Comparison of ENCODE assay signal across 8 cellular contexts in genomic region chr2:19349911-19350677, GRCh38. TPM values are rescaled to one million over a fixed set of nuclear protein-coding genes. Genes with fewer than 3 reads are reported as not detected.
DNase-seq lines count a peak whose midpoint lies in the region; TF ChIP-seq lines count a peak whose summit lies in the region.

No MANE protein-coding gene starts in this region.

- H3K36me3 Mint-ChIP-seq in Calu3 (ENCODE audit: insufficient read depth, unreplicated experiment), result peaks cover 14% of the 10 kb centered on the region

- peaks cover 35% of the 10 kb centered on the region for H3K4me1 ChIP-seq in left ventricle myocardium inferior

- no peaks in the 10 kb centered on the region for H3K4me1 Mint-ChIP-seq in Calu3 (ENCODE audit: low read depth, unreplicated experiment)

- CTCF ChIA-PET in Calu3 (lab: Charles Lee), result interaction anchor here (0.7 to 2.4 kb wide), 6 partner anchors 8 to 829 kb away, joined by 3 to 7 read pairs (median 4); partner anchors contain the start of gene OSR1

- H3K4me3 ChIP-seq in LNCaP clone FGC (ENCODE audit: low read depth, low read length), result no peak overlapping the region
- peak overlapping the region; percentile 57 for H3K4me3 ChIP-seq in left ventricle myocardium inferior

- DNase-seq in Calu3 (peak; percentile 82), LNCaP clone FGC (ENCODE audit: low read depth) (no peak), left ventricle myocardium inferior (peak; percentile 55), posterior vena cava (ENCODE audit: low spot score) (peak; percentile 90), GOT3 (lab: John Stamatoyannopoulos, UW) (no peak), NCI-H748 (lab: John Stamatoyannopoulos, UW; ENCODE audit: unreplicated experiment) (no peak)
- DNase-seq in activated naive CD4-positive, alpha-beta T cell treated with anti-CD3 and anti-CD28 coated beads, Interleukin-2, amount 50 U/mL, for 16 hours, result peak; percentile 52
- no peak for DNase-seq in central memory CD4-positive, alpha-beta T cell

- H3K9me3 ChIP-seq in left ventricle myocardium inferior (replicated peaks), result no peaks in the 10 kb centered on the region

- no peaks in the 10 kb centered on the region for H3K27me3 Mint-ChIP-seq in Calu3 (ENCODE audit: unreplicated experiment)

- BruUV-seq in Calu3 (replicated peaks; lab: Mats Ljungman, UMichigan), result no TSS peak

- peaks cover 17% of the 10 kb centered on the region for H3K36me3 ChIP-seq in left ventricle myocardium inferior

- peak; percentile 82 for TF ChIP-seq CTCF in Calu3 (IDR thresholded peaks at IDR 0.05; ENCODE audit: unreplicated experiment)
- peak; percentile 42 for TF ChIP-seq CTCF in LNCaP clone FGC (IDR thresholded peaks at IDR 0.05; ENCODE audit: control insufficient read depth, extremely low read depth, insufficient read depth)
- peak; percentile 84 for TF ChIP-seq CTCF in left ventricle myocardium inferior (IDR thresholded peaks at IDR 0.05; ENCODE audit: borderline replicate concordance)

- peaks cover 45% of the 10 kb centered on the region for H3K27me3 ChIP-seq in left ventricle myocardium inferior (ENCODE audit: low read depth)

- H3K4me3 Mint-ChIP-seq in Calu3 (ENCODE audit: low read depth, unreplicated experiment), result peak overlapping the region; percentile 49

- no peaks in the 10 kb centered on the region for H3K9me3 Mint-ChIP-seq in Calu3 (ENCODE audit: low read depth, unreplicated experiment)

- intact Hi-C loops in Calu3 (cut with micrococcal nuclease; ENCODE audit: unreplicated experiment), result loop anchor here (1.0 to 10.0 kb wide), 3 partner anchors 205 to 466 kb away; no protein-coding TSS in a partner anchor
- intact Hi-C loops in left ventricle myocardium inferior (cut with micrococcal nuclease), result no loop called here
- intact Hi-C loops in posterior vena cava (cut with DNase I), result loop anchor here in 1 of 2 donors (5.0 to 10.0 kb wide), 2 partner anchors 365 to 833 kb away; no protein-coding TSS in a partner anchor

- H3K27ac Mint-ChIP-seq in Calu3 (ENCODE audit: unreplicated experiment), result no peak overlapping the region

- H3K27ac ChIP-seq in left ventricle myocardium inferior (replicated peaks), result peak overlapping the region; percentile 45

RNA-seq across cellular contexts. Expression of gene OSR1, which starts 8.3 kb away (rescaled TPM):
- total RNA-seq in Calu3 (2022) (1.3 and 1.4 TPM in 2 replicates), left ventricle myocardium inferior (2.7 TPM), posterior vena cava (10 to 100 TPM; 74.0 to 78.3 TPM)

Comparison
In these comparisons a context has a peak if more than half of its experiments do, and no peak if none do; other contexts are left out.
1. DNase-seq: peak in Calu3 (single experiment), activated naive CD4-positive, alpha-beta T cell treated with anti-CD3 and anti-CD28 coated beads, Interleukin-2, amount 50 U/mL, for 16 hours (single experiment), left ventricle myocardium inferior (single experiment) and posterior vena cava (single experiment); none in LNCaP clone FGC (single experiment), GOT3 (single experiment), NCI-H748 (single experiment) and central memory CD4-positive, alpha-beta T cell (single experiment).
2. RNA of gene OSR1, which starts 8.3 kb away (total RNA-seq): 74.0 to 78.3 TPM in posterior vena cava; 2.7 TPM in left ventricle myocardium inferior (single experiment) and 1.3 to 1.4 TPM in Calu3; every median in the first group is over 10 times any median in the second.
3. Peak in every context shown above with its lines, with median percentiles within 50 percentile points of each other: CTCF ChIP-seq.